10 cellular contexts compared by ENCODE assay signal in genomic region chr4:137610960-137611359, GRCh38.
A peak's percentile ranks its signal among the peaks of the same experiment; 100 is the strongest.
DNase-seq lines count a peak whose midpoint lies in the region; ATAC-seq, FAIRE-seq and TF ChIP-seq lines count a peak whose summit lies in the region.
"Had no signal": no experiment of that assay in that cellular context is flagged by ENCODE, and none has a peak within 500 bp of the region (broad histone marks: within the 10 kb centered on the region; RNA-seq: fewer than 3 reads in every experiment).

No MANE protein-coding gene starts in this region.

- no peaks in the 10 kb centered on the region for H3K79me2 ChIP-seq in HepG2 (ENCODE audit: insufficient read depth, low read length)
- no peaks in the 10 kb centered on the region for H3K79me2 ChIP-seq in OCI-LY3 (ENCODE audit: low read length)

- ATAC-seq in HepG2: peak; percentile 73
- no peak for ATAC-seq in right lobe of liver
- ATAC-seq in lower lobe of right lung: no peak
- no peak for ATAC-seq in activated CD8-positive, alpha-beta T cell treated with anti-CD3 and anti-CD28 coated beads for 36 hours

- no peak for TF ChIP-seq RAD21 in HepG2 (CRISPR knock-in tag; IDR thresholded peaks at IDR 0.05)

- H4K20me1 ChIP-seq in HepG2 (ENCODE audit: insufficient read depth, low read length) (no peaks in the 10 kb centered on the region), OCI-LY3 (ENCODE audit: insufficient read depth, low read length) (no peaks in the 10 kb centered on the region)

- H3K4me2 ChIP-seq in HepG2 (ENCODE audit: low read depth, low read length) (no peak overlapping the region), OCI-LY3 (ENCODE audit: low read length) (no peak overlapping the region)

- H3K4me1 ChIP-seq in HepG2 (ENCODE audit: insufficient read depth, low read length): no peaks in the 10 kb centered on the region
- H3K4me1 ChIP-seq in right lobe of liver: no peaks in the 10 kb centered on the region
- no peaks in the 10 kb centered on the region; the same call in 1 of the 2 replicates for H3K4me1 ChIP-seq in OCI-LY3 (ENCODE audit: low read length)
- no peaks in the 10 kb centered on the region for H3K4me1 ChIP-seq in lower lobe of right lung

- peak; percentile 1 for DNase-seq in HepG2 (ENCODE audit: low spot score)
- DNase-seq in right lobe of liver: no peak
- DNase-seq in fibroblast of mammary gland (ENCODE audit: low read depth): peak; percentile 42
- DNase-seq in NCI-H1930 (lab: John Stamatoyannopoulos, UW): no peak
- DNase-seq in lower lobe of right lung: no peak
- DNase-seq in activated CD8-positive, alpha-beta T cell treated with anti-CD3 and anti-CD28 coated beads for 36 hours: no peak
- DNase-seq in A172 (ENCODE audit: low spot score): no peak
- DNase-seq: activated naive CD4-positive, alpha-beta T cell had no signal

- H3K9me3 Mint-ChIP-seq in activated CD8-positive, alpha-beta T cell treated with anti-CD3 and anti-CD28 coated beads for 36 hours: peaks cover 2% of the 10 kb centered on the region
- H3K9me3 Mint-ChIP-seq: stimulated activated naive CD8-positive, alpha-beta T cell treated with anti-CD3 and anti-CD28 coated beads, Interleukin-15, Interleukin-2, amounts not matched to agents 100 ng/mL and 50 ng/mL, for 24 hours had no signal

- intact Hi-C loops in HepG2 (cut with micrococcal nuclease; ENCODE audit: unreplicated experiment) (loop anchor here (5.0 kb wide), 1 partner anchor 489 kb away; no protein-coding TSS in a partner anchor), right lobe of liver (cut with DNase I) (no loop called here), lower lobe of right lung (cut with DNase I) (no loop called here)
- intact Hi-C loops in activated CD8-positive, alpha-beta T cell treated with anti-CD3 and anti-CD28 coated beads for 36 hours (cut with micrococcal nuclease): no loop called here

- no peaks in the 10 kb centered on the region for H3K36me3 ChIP-seq in HepG2 (replicated peaks in 1 of 2; ENCODE audit: control insufficient read depth in 1 of 2, insufficient read depth in 2 of 2, low read length in 2 of 2)
- no peaks in the 10 kb centered on the region for H3K36me3 ChIP-seq in right lobe of liver
- H3K36me3 ChIP-seq in OCI-LY3 (replicated peaks; ENCODE audit: low read depth, low read length): no peaks in the 10 kb centered on the region
- H3K36me3 ChIP-seq in lower lobe of right lung: no peaks in the 10 kb centered on the region

- no peak overlapping the region for H3K4me3 Mint-ChIP-seq in activated CD8-positive, alpha-beta T cell treated with anti-CD3 and anti-CD28 coated beads for 36 hours
- H3K4me3 Mint-ChIP-seq: stimulated activated naive CD8-positive, alpha-beta T cell treated with anti-CD3 and anti-CD28 coated beads, Interleukin-15, Interleukin-2, amounts not matched to agents 100 ng/mL and 50 ng/mL, for 24 hours had no signal

- no peak for TF ChIP-seq POLR2A in HepG2 (IDR thresholded peaks at IDR 0.05; ENCODE audit: insufficient read depth in 1 of 2, low read depth in 2 of 2, low read length in 2 of 2)
- no peak for TF ChIP-seq POLR2A in right lobe of liver (IDR thresholded peaks at IDR 0.05)

- WGBS in HepG2 (ENCODE audit: low lambda C conversion rate): 25% methylated on average over 2 of the region's 2 CpGs
- WGBS in right lobe of liver (ENCODE audit: insufficient coverage, low coverage, low lambda C conversion rate, missing lambda C conversion rate): 66% methylated on average over 2 of the region's 2 CpGs

- H3K27ac ChIP-seq in HepG2 (ENCODE audit: extremely low read length, insufficient read depth, low read length): no peak overlapping the region
- no peak overlapping the region for H3K27ac ChIP-seq in right lobe of liver
- H3K27ac ChIP-seq in OCI-LY3 (ENCODE audit: low read length): no peak overlapping the region
- no peak overlapping the region for H3K27ac ChIP-seq in lower lobe of right lung

- H3K9ac ChIP-seq in HepG2 (ENCODE audit: insufficient read depth, low read depth, low read length) (no peak overlapping the region), OCI-LY3 (ENCODE audit: low read length) (no peak overlapping the region)

- CTCF ChIA-PET in HepG2 (lab: Yijun Ruan, JAX; ENCODE audit: low intra/inter-chr PET ratio, low total read pairs): no interaction called here
- CTCF ChIA-PET in activated CD8-positive, alpha-beta T cell treated with anti-CD3 and anti-CD28 coated beads for 36 hours (lab: Charles Lee): no interaction called here

- H3K27me3 ChIP-seq in HepG2 (ENCODE audit: control insufficient read depth in 1 of 2, insufficient read depth in 2 of 2, low read length in 2 of 2) (no peaks in the 10 kb centered on the region), right lobe of liver (no peaks in the 10 kb centered on the region), OCI-LY3 (ENCODE audit: low read depth, low read length) (no peaks in the 10 kb centered on the region), lower lobe of right lung (ENCODE audit: low read depth) (no peaks in the 10 kb centered on the region)

- H2AFZ ChIP-seq in HepG2 (ENCODE audit: low read length) (no peak overlapping the region), OCI-LY3 (ENCODE audit: low read depth, low read length) (peak overlapping the region; percentile 17; the same call in 1 of the 2 replicates)

- BruUV-seq in HepG2 (replicated peaks; lab: Mats Ljungman, UMichigan): no TSS peak

- H3K27me3 Mint-ChIP-seq in activated CD8-positive, alpha-beta T cell treated with anti-CD3 and anti-CD28 coated beads for 36 hours: no peaks in the 10 kb centered on the region
- H3K27me3 Mint-ChIP-seq: stimulated activated naive CD8-positive, alpha-beta T cell treated with anti-CD3 and anti-CD28 coated beads, Interleukin-15, Interleukin-2, amounts not matched to agents 100 ng/mL and 50 ng/mL, for 24 hours had no signal

- H3K9me3 ChIP-seq in HepG2 (ENCODE audit: low read length) (no peaks in the 10 kb centered on the region), right lobe of liver (no peaks in the 10 kb centered on the region), OCI-LY3 (ENCODE audit: insufficient read depth, low read length) (no peaks in the 10 kb centered on the region), lower lobe of right lung (no peaks in the 10 kb centered on the region)

- H3K27ac Mint-ChIP-seq in activated CD8-positive, alpha-beta T cell treated with anti-CD3 and anti-CD28 coated beads for 36 hours: no peak overlapping the region
- H3K27ac Mint-ChIP-seq: stimulated activated naive CD8-positive, alpha-beta T cell treated with anti-CD3 and anti-CD28 coated beads, Interleukin-15, Interleukin-2, amounts not matched to agents 100 ng/mL and 50 ng/mL, for 24 hours had no signal

- no peaks in the 10 kb centered on the region for H3K4me1 Mint-ChIP-seq in activated CD8-positive, alpha-beta T cell treated with anti-CD3 and anti-CD28 coated beads for 36 hours (ENCODE audit: low read depth)

- POLR2A ChIA-PET in HepG2 (lab: Yijun Ruan, JAX): no interaction called here
- POLR2A ChIA-PET in activated CD8-positive, alpha-beta T cell treated with anti-CD3 and anti-CD28 coated beads for 36 hours (lab: Charles Lee): no interaction called here

- no peak for TF ChIP-seq EP300 in HepG2 (IDR thresholded peaks at IDR 0.05; ENCODE audit: low read depth in 2 of 2, low read length in 2 of 2)
- no peak for TF ChIP-seq EP300 in HepG2 (CRISPR knock-in tag; IDR thresholded peaks at IDR 0.05; ENCODE audit: borderline replicate concordance)

- no peak for TF ChIP-seq CTCF in HepG2 (CRISPR knock-in tag; IDR thresholded peaks at IDR 0.05)
- TF ChIP-seq CTCF in right lobe of liver (IDR thresholded peaks at IDR 0.05): peak in 1 of 4 donors; percentile 14
- peak; percentile 60 for TF ChIP-seq CTCF in OCI-LY3 (IDR thresholded peaks at IDR 0.05; ENCODE audit: low read depth, low read length)
- peak; percentile 62 for TF ChIP-seq CTCF in fibroblast of mammary gland (conservative IDR thresholded peaks at IDR 0.05; ENCODE audit: control insufficient read depth, insufficient read depth, low read depth, low read length)
- TF ChIP-seq CTCF in lower lobe of right lung (IDR thresholded peaks at IDR 0.05): no peak
- TF ChIP-seq CTCF in activated CD8-positive, alpha-beta T cell treated with anti-CD3 and anti-CD28 coated beads for 36 hours (IDR thresholded peaks at IDR 0.05): no peak

- no peak for FAIRE-seq in HepG2 (lab: Jason Lieb, UNC)

- H3K4me3 ChIP-seq in HepG2 (replicated peaks in 1 of 3; ENCODE audit: insufficient read depth in 1 of 3, low read depth in 2 of 3, low read length in 3 of 3) (no peak overlapping the region), right lobe of liver (no peak overlapping the region), OCI-LY3 (ENCODE audit: low read length) (no peak overlapping the region), fibroblast of mammary gland (ENCODE audit: control insufficient read depth, low read depth, low read length) (no peak overlapping the region), lower lobe of right lung (no peak overlapping the region)

- in situ Hi-C loops in HepG2 (cut with HindIII; ENCODE audit: extremely low pct_ligation_motif_present, low pct_unique_long_range_greater_than_20kb): no loop called here

- no peaks in the 10 kb centered on the region for H3K36me3 Mint-ChIP-seq in activated CD8-positive, alpha-beta T cell treated with anti-CD3 and anti-CD28 coated beads for 36 hours (ENCODE audit: low read depth)

TF ChIP-seq in HepG2, 621 proteins besides CTCF, POLR2A, EP300 and RAD21 (continues in another document):
- no peak for TF ChIP-seq ZZZ3 (CRISPR knock-in tag; IDR thresholded peaks at IDR 0.05; ENCODE audit: borderline replicate concordance)

Comparison
In these comparisons a context has a peak if more than half of its experiments do, and no peak if none do; other contexts are left out.
1. DNase-seq: peak in HepG2 (single experiment) and fibroblast of mammary gland (single experiment); none in right lobe of liver (0 of 3), NCI-H1930 (0 of 2), lower lobe of right lung (single experiment), activated CD8-positive, alpha-beta T cell treated with anti-CD3 and anti-CD28 coated beads for 36 hours (single experiment) and A172 (single experiment).
2. CTCF ChIP-seq: peak in OCI-LY3 (single experiment) and fibroblast of mammary gland (single experiment); none in HepG2 (single experiment), lower lobe of right lung (single experiment) and activated CD8-positive, alpha-beta T cell treated with anti-CD3 and anti-CD28 coated beads for 36 hours (single experiment).